In genomic region chr3:71067977-71068376, GRCh38 we compare ENCODE assay signal across 1 cellular context.
TF ChIP-seq lines count a peak whose summit lies in the region.

No MANE protein-coding gene starts in this region.

TF ChIP-seq in H1, 55 proteins besides CTCF, POLR2A, EP300 and RAD21 (continued from another document):
- TF ChIP-seq CEBPB (IDR thresholded peaks at IDR 0.05; ENCODE audit: low read depth, low read length) (no peak), RBBP5 (IDR thresholded peaks at IDR 0.05; ENCODE audit: borderline replicate concordance, low read depth, low read length) (no peak), TEAD4 (IDR thresholded peaks at IDR 0.05; ENCODE audit: low read depth, low read length) (no peak), HDAC2 (IDR thresholded peaks at IDR 0.05; ENCODE audit: borderline replicate concordance in 1 of 2, low read depth in 2 of 2, low read length in 2 of 2) (no peak), HDAC6 (IDR thresholded peaks at IDR 0.05; ENCODE audit: low read depth, low read length) (no peak), MAFK (IDR thresholded peaks at IDR 0.05; ENCODE audit: low read depth, low read length) (no peak), ASH2L (IDR thresholded peaks at IDR 0.05; ENCODE audit: low read length) (no peak), FOSL1 (IDR thresholded peaks at IDR 0.05; ENCODE audit: insufficient read depth, low read depth, low read length) (no peak), NRF1 (IDR thresholded peaks at IDR 0.05; ENCODE audit: low read depth, low read length) (no peak), NANOG (IDR thresholded peaks at IDR 0.05; ENCODE audit: insufficient read depth, low read depth, low read length, poor library complexity, severe bottlenecking) (no peak), JUN (IDR thresholded peaks at IDR 0.05; ENCODE audit: low read depth, low read length) (no peak)
- TF ChIP-seq, protein P1, sequence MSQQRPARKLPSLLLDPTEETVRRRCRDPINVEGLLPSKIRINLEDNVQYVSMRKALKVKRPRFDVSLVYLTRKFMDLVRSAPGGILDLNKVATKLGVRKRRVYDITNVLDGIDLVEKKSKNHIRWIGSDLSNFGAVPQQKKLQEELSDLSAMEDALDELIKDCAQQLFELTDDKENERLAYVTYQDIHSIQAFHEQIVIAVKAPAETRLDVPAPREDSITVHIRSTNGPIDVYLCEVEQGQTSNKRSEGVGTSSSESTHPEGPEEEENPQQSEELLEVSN (IDR thresholded peaks at IDR 0.05): no peak
- TF ChIP-seq, protein P2, sequence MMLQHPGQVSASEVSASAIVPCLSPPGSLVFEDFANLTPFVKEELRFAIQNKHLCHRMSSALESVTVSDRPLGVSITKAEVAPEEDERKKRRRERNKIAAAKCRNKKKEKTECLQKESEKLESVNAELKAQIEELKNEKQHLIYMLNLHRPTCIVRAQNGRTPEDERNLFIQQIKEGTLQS (IDR thresholded peaks at IDR 0.05; ENCODE audit: insufficient read depth, low read depth, low read length): no peak
- TF ChIP-seq, protein P3, sequence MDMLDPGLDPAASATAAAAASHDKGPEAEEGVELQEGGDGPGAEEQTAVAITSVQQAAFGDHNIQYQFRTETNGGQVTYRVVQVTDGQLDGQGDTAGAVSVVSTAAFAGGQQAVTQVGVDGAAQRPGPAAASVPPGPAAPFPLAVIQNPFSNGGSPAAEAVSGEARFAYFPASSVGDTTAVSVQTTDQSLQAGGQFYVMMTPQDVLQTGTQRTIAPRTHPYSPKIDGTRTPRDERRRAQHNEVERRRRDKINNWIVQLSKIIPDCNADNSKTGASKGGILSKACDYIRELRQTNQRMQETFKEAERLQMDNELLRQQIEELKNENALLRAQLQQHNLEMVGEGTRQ (IDR thresholded peaks at IDR 0.05; ENCODE audit: low read length): no peak
TF ChIP-seq in H1: peak in this region for 0.
